36 cellular contexts compared by ENCODE assay signal in the genomic region with DNA sequence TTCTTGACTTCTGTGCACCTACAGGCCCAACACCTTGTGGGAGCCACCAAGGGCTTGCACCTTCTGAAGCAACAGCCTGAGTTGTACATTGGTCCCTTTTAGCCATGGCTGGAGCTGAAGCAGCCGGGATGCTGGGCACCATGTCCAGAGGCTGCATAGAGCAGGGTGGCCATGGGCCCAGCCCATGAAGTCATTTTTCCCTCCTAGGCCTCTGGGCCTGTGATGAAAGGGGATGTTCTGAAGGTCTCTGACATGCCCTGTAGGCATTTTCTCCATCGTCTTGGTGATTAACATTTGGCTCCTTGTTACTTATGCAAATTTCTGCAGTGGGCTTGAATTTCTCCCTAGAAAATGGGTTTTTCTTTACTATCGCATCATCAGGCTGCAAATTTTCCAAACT.
"Had no signal": no experiment of that assay in that cellular context is flagged by ENCODE, and none has a peak within 500 bp of the region (broad histone marks: within the 10 kb centered on the region; RNA-seq: fewer than 3 reads in every experiment).

No MANE protein-coding gene starts in this region.

- H3K36me3 ChIP-seq: MG63 had no signal

- H3K9me3 ChIP-seq: MG63 had no signal

- DNase-seq: Karpas-422, Kasumi-1, MG63, MM.1S, MV-4-11, NCI-H1048, NCI-H1092, NCI-H1092 treated with DMSO at 0.1 percent for 48 hours, NCI-H1105, NCI-H1105 treated with DMSO at 0.1 percent for 48 hours, NCI-H1417, NCI-H1417 treated with DMSO at 0.1 percent for 48 hours, NCI-H1436, NCI-H1436 treated with DMSO at 0.1 percent for 48 hours, NCI-H146, NCI-H1694, NCI-H1694 treated with DMSO at 0.1 percent for 48 hours, NCI-H187, NCI-H187 treated with DMSO at 0.1 percent for 48 hours, NCI-H1930, NCI-H2029, NCI-H2029 treated with DMSO at 0.1 percent for 48 hours, NCI-H2081, NCI-H2081 treated with DMSO at 0.1 percent for 48 hours, NCI-H2107, NCI-H2171, NCI-H2171 treated with DMSO at 0.1 percent for 48 hours, NCI-H2227 treated with DMSO at 0.1 percent for 48 hours, NCI-H226, NCI-H345, NCI-H446, NCI-H446 treated with DMSO at 0.1 percent for 48 hours, NCI-H510A, NCI-H510A treated with DMSO at 0.1 percent for 48 hours, NCI-H524, NCI-H524 treated with DMSO at 0.1 percent for 48 hours had no signal

- H3K4me3 ChIP-seq: MG63 had no signal

- H3K27me3 ChIP-seq: MG63 had no signal
